8 cellular contexts compared by ENCODE assay signal in the genomic region with DNA sequence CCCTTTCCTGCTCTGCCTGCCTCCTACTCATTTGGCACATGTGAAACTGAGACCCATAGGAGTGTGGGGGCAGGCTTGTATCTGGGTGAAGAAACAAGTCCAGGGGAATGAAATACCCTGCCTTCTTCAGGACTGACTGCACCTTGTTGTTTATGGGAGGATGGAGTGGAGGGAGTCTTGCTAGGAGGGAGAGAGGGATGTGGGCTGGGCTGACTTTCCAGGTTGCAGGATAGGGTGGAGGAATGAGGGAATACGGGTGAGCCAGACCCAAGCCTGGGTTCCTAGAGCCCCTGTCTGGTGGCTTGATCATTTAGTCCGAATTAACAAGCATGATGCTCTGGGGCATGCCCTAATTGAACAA. TPM values are rescaled to one million over a fixed set of nuclear protein-coding genes. Genes with fewer than 3 reads are reported as not detected.
DNase-seq lines count a peak whose midpoint lies in the region; ATAC-seq, FAIRE-seq and TF ChIP-seq lines count a peak whose summit lies in the region.

No MANE protein-coding gene starts in this region.

- POLR2A ChIA-PET in GM10248 (lab: Yijun Ruan, JAX): interaction anchor here (0.6 to 1.8 kb wide), 5 partner anchors 9 to 125 kb away, joined by 3 to 10 read pairs (median 6); no protein-coding TSS in a partner anchor

- peak; percentile 1 for ATAC-seq in GM18499 (IDR thresholded peaks at IDR 0.05; ENCODE audit: insufficient read depth, unreplicated experiment)

- CTCF ChIA-PET in GM10248 (lab: Yijun Ruan, JAX): interaction anchor here (1.2 to 15.5 kb wide), 5 partner anchors 9 to 114 kb away, joined by 3 to 229 read pairs (median 15); no protein-coding TSS in a partner anchor

- peak overlapping the region; percentile 75; the same call in 1 of the 2 replicates for H3K27ac ChIP-seq in SK-N-MC
- peak overlapping the region; percentile 85 for H3K27ac ChIP-seq in skeletal muscle tissue (ENCODE audit: low read depth, low read length)

- H3K9ac ChIP-seq in SK-N-MC (ENCODE audit: insufficient read length) (no peak overlapping the region), skeletal muscle tissue (ENCODE audit: low read depth in 1 of 3, low read length in 3 of 3) (peak overlapping the region; percentile 17 to 81 (median 73))

- no peak for TF ChIP-seq CTCF in GM10248 (IDR thresholded peaks at IDR 0.05; ENCODE audit: control extremely low read depth, extremely low read depth, low read depth, missing control alignments)

- no peak for FAIRE-seq in frontal cortex (lab: Jason Lieb, UNC)

- no peaks in the 10 kb centered on the region for H3K27me3 ChIP-seq in skeletal muscle tissue (ENCODE audit: control insufficient read depth in 3 of 3, insufficient read depth in 3 of 3, low read length in 3 of 3)

- DNase-seq in SK-N-MC (ENCODE audit: low read depth, low spot score): no peak
- peak; percentile 57 for DNase-seq in glomerular visceral epithelial cell (ENCODE audit: extremely low spot score)
- DNase-seq in retina: no peak
- no peak for DNase-seq in frontal cortex (ENCODE audit: low spot score in 2 of 2)
- no peak for DNase-seq in germinal center (ENCODE audit: low spot score)
- DNase-seq in GM10248 (ENCODE audit: extremely low spot score): no peak

- H3K9me3 ChIP-seq in SK-N-MC (ENCODE audit: low read depth, low read length) (no peaks in the 10 kb centered on the region), skeletal muscle tissue (ENCODE audit: control insufficient read depth in 3 of 3, low read length in 3 of 3) (no peaks in the 10 kb centered on the region)

- H3K36me3 ChIP-seq in SK-N-MC (ENCODE audit: insufficient read depth, low read length) (no peaks in the 10 kb centered on the region), skeletal muscle tissue (ENCODE audit: control insufficient read depth in 3 of 3, insufficient read depth in 3 of 3, low read length in 3 of 3) (peaks cover 0 to 2% (median 0%) of the 10 kb centered on the region in 3 donors)

- H3K4me3 ChIP-seq in SK-N-MC: peak overlapping the region; percentile 62
- H3K4me3 ChIP-seq in skeletal muscle tissue (ENCODE audit: low read length in 3 of 3): peak overlapping the region; percentile 38 to 68 (median 60)

- peaks cover 58 to 69% (median 68%) of the 10 kb centered on the region in 3 donors for H3K4me1 ChIP-seq in skeletal muscle tissue (ENCODE audit: control insufficient read depth in 3 of 3, insufficient read depth in 3 of 3, low read length in 3 of 3)

RNA-seq across cellular contexts. Expression of a gene that starts 3.3 kb away (rescaled TPM):
- total RNA-seq in skeletal muscle tissue (66.8 TPM), frontal cortex (38.7 TPM)
